In genomic region chr17:62219500-62219899, GRCh38 we compare ENCODE assay signal across 29 cellular contexts.
"Had no signal": no experiment of that assay in that cellular context is flagged by ENCODE, and none has a peak within 500 bp of the region (broad histone marks: within the 10 kb centered on the region; RNA-seq: fewer than 3 reads in every experiment).

No MANE protein-coding gene starts in this region.

- H3K4me1 ChIP-seq: esophagus squamous epithelium, heart right ventricle, left lung, parathyroid adenoma, sigmoid colon, thyroid gland, vagina had no signal

- H3K27me3 ChIP-seq: esophagus squamous epithelium, heart right ventricle, left lung, neutrophil, sigmoid colon, stomach, thyroid gland, vagina had no signal

- H3K9me3 Mint-ChIP-seq: effector memory CD8-positive, alpha-beta T cell; natural killer cell treated with Interleukin-12 subunit alpha and Interleukin-12 subunit beta and Interleukin-15 and Interleukin-18, amount 100 ng/mL, for 72 hours; stimulated activated effector memory CD8-positive, alpha-beta T cell treated with anti-CD3 and anti-CD28 coated beads, Interleukin-12 subunit alpha, Interleukin-12 subunit beta, amount 100 ng/mL, for 72 hours had no signal

- FAIRE-seq: endometrium, islet of Langerhans had no signal

- DNase-seq: effector memory CD8-positive, alpha-beta T cell; erythroblast; esophagus squamous epithelium; foreskin melanocyte; glutamatergic neuron; heart right ventricle; hippocampal formation; left cardiac atrium; left lung; mesenchymal stem cell; mucosa of descending colon; naive B cell; sigmoid colon; stimulated activated CD4-positive, alpha-beta T cell treated with anti-CD3 and anti-CD28 coated beads, Interleukin-2, amount 100 ng/mL, for 24 hours; stimulated activated CD4-positive, alpha-beta T cell treated with anti-CD3 and anti-CD28 coated beads, Interleukin-4, amount 100 ng/mL, for 24 hours; stimulated activated naive CD4-positive, alpha-beta T cell treated with Interleukin-2 at 50 U/mL for 16 hours; stomach; thyroid gland; trophoblast cell had no signal

- ATAC-seq: effector memory CD8-positive, alpha-beta T cell; heart right ventricle; left cardiac atrium; left lung; mucosa of descending colon; natural killer cell treated with Interleukin-12 subunit alpha and Interleukin-12 subunit beta and Interleukin-15 and Interleukin-18, amount 100 ng/mL, for 72 hours; stimulated activated effector memory CD8-positive, alpha-beta T cell treated with anti-CD3 and anti-CD28 coated beads, Interleukin-12 subunit alpha, Interleukin-12 subunit beta, amount 100 ng/mL, for 72 hours had no signal

- H3K4me1 Mint-ChIP-seq: mesothelial cell of epicardium; naive B cell; neural crest cell; stimulated activated effector memory CD8-positive, alpha-beta T cell treated with anti-CD3 and anti-CD28 coated beads, Interleukin-12 subunit alpha, Interleukin-12 subunit beta, amount 100 ng/mL, for 72 hours had no signal

- H3K36me3 ChIP-seq: esophagus squamous epithelium, heart right ventricle, left lung, neutrophil, sigmoid colon, stomach, thyroid gland, vagina had no signal

- H3K27ac Mint-ChIP-seq: effector memory CD8-positive, alpha-beta T cell; mesothelial cell of epicardium; naive B cell; natural killer cell treated with Interleukin-12 subunit alpha and Interleukin-12 subunit beta and Interleukin-15 and Interleukin-18, amount 100 ng/mL, for 72 hours; progenitor cell of endocrine pancreas; stimulated activated effector memory CD8-positive, alpha-beta T cell treated with anti-CD3 and anti-CD28 coated beads, Interleukin-12 subunit alpha, Interleukin-12 subunit beta, amount 100 ng/mL, for 72 hours had no signal

- H3K27ac ChIP-seq: esophagus squamous epithelium, heart right ventricle, left lung, neutrophil, parathyroid adenoma, sigmoid colon, stomach, thyroid gland, vagina had no signal

- H2AFZ ChIP-seq: parathyroid adenoma had no signal

- H3K4me3 Mint-ChIP-seq: effector memory CD8-positive, alpha-beta T cell; mesothelial cell of epicardium; naive B cell; natural killer cell treated with Interleukin-12 subunit alpha and Interleukin-12 subunit beta and Interleukin-15 and Interleukin-18, amount 100 ng/mL, for 72 hours; neural crest cell; stimulated activated effector memory CD8-positive, alpha-beta T cell treated with anti-CD3 and anti-CD28 coated beads, Interleukin-12 subunit alpha, Interleukin-12 subunit beta, amount 100 ng/mL, for 72 hours had no signal

- H3K9ac ChIP-seq: parathyroid adenoma had no signal

- H3K36me3 Mint-ChIP-seq: mesothelial cell of epicardium; naive B cell; natural killer cell treated with Interleukin-12 subunit alpha and Interleukin-12 subunit beta and Interleukin-15 and Interleukin-18, amount 100 ng/mL, for 72 hours; stimulated activated effector memory CD8-positive, alpha-beta T cell treated with anti-CD3 and anti-CD28 coated beads, Interleukin-12 subunit alpha, Interleukin-12 subunit beta, amount 100 ng/mL, for 72 hours had no signal

- H3K79me2 ChIP-seq: parathyroid adenoma had no signal

- H3K9me3 ChIP-seq: esophagus squamous epithelium, left lung, mucosa of descending colon, neutrophil, sigmoid colon, thyroid gland, vagina had no signal

- H3K4me3 ChIP-seq: esophagus squamous epithelium, heart right ventricle, left lung, mucosa of descending colon, sigmoid colon, stomach, thyroid gland, vagina had no signal

- H3K27me3 Mint-ChIP-seq: progenitor cell of endocrine pancreas had no signal
